Comparison of ENCODE assay signal across 10 cellular contexts in the genomic region with DNA sequence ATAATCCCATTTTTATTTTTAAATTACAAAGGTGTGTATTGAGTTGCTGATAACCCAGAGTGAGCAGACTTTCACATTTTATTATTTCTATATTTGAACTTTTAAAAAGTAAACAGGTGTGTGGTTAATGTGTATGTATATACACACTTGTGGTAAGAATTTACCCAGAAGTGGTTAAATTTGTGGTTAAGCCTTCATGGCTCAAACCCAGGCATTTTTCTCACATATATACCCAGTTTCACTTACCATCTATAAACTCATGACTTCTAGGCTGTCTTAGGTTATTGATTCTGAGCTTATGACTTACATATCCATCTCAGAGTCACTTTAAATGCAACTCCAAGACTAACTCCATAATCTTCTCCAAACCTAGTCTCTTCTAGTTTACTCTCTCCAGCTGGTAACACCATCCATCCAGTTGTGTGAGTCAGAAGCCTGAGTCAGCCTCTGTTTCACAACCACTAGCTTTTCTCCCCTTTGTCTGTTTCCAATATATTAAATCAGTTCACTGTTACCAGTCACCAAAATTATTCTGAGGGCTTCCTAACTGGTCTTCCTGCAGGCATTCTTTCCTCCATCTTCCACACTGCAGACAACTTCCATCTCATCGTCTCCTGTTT. TPM values are rescaled to one million over a fixed set of nuclear protein-coding genes. Genes with fewer than 3 reads are reported as not detected.
DNase-seq lines count a peak whose midpoint lies in the region; ATAC-seq and TF ChIP-seq lines count a peak whose summit lies in the region.
"Had no signal": no experiment of that assay in that cellular context is flagged by ENCODE, and none has a peak within 500 bp of the region (broad histone marks: within the 10 kb centered on the region; RNA-seq: fewer than 3 reads in every experiment).

No MANE protein-coding gene starts in this region.

- no peak for TF ChIP-seq CTCF in PC-3 (conservative IDR thresholded peaks at IDR 0.05; ENCODE audit: low read depth, low read length)

- H3K27ac ChIP-seq in PC-3 (ENCODE audit: low read length), result no peak overlapping the region

- no peaks in the 10 kb centered on the region for H3K9me2 ChIP-seq in PC-3 (replicated peaks; ENCODE audit: low read length)

- no TSS peak for BruUV-seq in PC-3 (replicated peaks; lab: Mats Ljungman, UMichigan)

- H3K4me1 ChIP-seq in PC-3 (ENCODE audit: insufficient read depth, low read length), result no peaks in the 10 kb centered on the region

- DNase-seq in PC-3, result peak; percentile 39
- DNase-seq in kidney glomerular epithelial cell (lab: John Stamatoyannopoulos, UW), result peak; percentile 47
- DNase-seq in NCI-H187 (lab: John Stamatoyannopoulos, UW), result no peak
- DNase-seq: effector CD4-positive, alpha-beta T cell; midbrain had no signal

- no peaks in the 10 kb centered on the region for H3K9me3 ChIP-seq in PC-3 (ENCODE audit: low read length)

- H3K4me3 ChIP-seq in PC-3 (ENCODE audit: low read length), result no peak overlapping the region

- no peak overlapping the region for H3K9ac ChIP-seq in PC-3 (ENCODE audit: low read length)

- no peaks in the 10 kb centered on the region for H3K79me2 ChIP-seq in PC-3 (ENCODE audit: low read length)

- intact Hi-C loops in PC-3 (cut with micrococcal nuclease), result no loop called here

- no peak overlapping the region for H2AFZ ChIP-seq in PC-3 (ENCODE audit: low read length)

- POLR2A ChIA-PET in PC-3 (lab: Charles Lee; ENCODE audit: unreplicated experiment), result no interaction called here

- H3K4me2 ChIP-seq in PC-3 (ENCODE audit: low read length), result no peak overlapping the region

- no peaks in the 10 kb centered on the region for H3F3A ChIP-seq in PC-3 (ENCODE audit: low read length, unreplicated experiment)

- H3K36me3 ChIP-seq in PC-3 (ENCODE audit: low read depth, low read length), result peaks cover 10% of the 10 kb centered on the region; the same call in 1 of the 2 replicates

- ATAC-seq in GM18502 (IDR thresholded peaks at IDR 0.05; ENCODE audit: poor library complexity, unreplicated experiment) (peak; percentile 61), HG02678 (IDR thresholded peaks at IDR 0.05; ENCODE audit: unreplicated experiment) (peak; percentile 79), PC-3 (peak; percentile 43), HG02571 (IDR thresholded peaks at IDR 0.05; ENCODE audit: unreplicated experiment) (no peak), GM18858 (IDR thresholded peaks at IDR 0.05; ENCODE audit: unreplicated experiment) (no peak), GM19455 (IDR thresholded peaks at IDR 0.05; ENCODE audit: unreplicated experiment) (no peak)

- H4K20me1 ChIP-seq in PC-3 (ENCODE audit: low read length), result no peaks in the 10 kb centered on the region

- CTCF ChIA-PET in PC-3 (lab: Charles Lee), result interaction anchor here (0.5 kb wide), 1 partner anchor 49 kb away, joined by 4 read pairs; no protein-coding TSS in a partner anchor

- H3K27me3 ChIP-seq in PC-3 (ENCODE audit: low read length), result no peaks in the 10 kb centered on the region

RNA-seq across cellular contexts. Expression of a gene that starts 20.2 kb away (rescaled TPM):
- 1.3 and 9.8 TPM in 2 replicates for total RNA-seq in PC-3 (2014; rRNA removed)

RNA-seq across cellular contexts. Expression of a gene that starts 36.7 kb away (rescaled TPM):
- 14.4 and 21.0 TPM in 2 replicates for total RNA-seq in PC-3 (2014; rRNA removed)

Comparison
In these comparisons a context has a peak if more than half of its experiments do, and no peak if none do; other contexts are left out.
1. ATAC-seq: peak in GM18502 (single experiment), HG02678 (single experiment) and PC-3 (single experiment); none in HG02571 (single experiment), GM18858 (single experiment) and GM19455 (single experiment).
2. DNase-seq: peak in PC-3 (single experiment) and kidney glomerular epithelial cell (single experiment); none in NCI-H187 (0 of 2).